Comparison of ENCODE assay signal across 1 cellular context in the genomic region with DNA sequence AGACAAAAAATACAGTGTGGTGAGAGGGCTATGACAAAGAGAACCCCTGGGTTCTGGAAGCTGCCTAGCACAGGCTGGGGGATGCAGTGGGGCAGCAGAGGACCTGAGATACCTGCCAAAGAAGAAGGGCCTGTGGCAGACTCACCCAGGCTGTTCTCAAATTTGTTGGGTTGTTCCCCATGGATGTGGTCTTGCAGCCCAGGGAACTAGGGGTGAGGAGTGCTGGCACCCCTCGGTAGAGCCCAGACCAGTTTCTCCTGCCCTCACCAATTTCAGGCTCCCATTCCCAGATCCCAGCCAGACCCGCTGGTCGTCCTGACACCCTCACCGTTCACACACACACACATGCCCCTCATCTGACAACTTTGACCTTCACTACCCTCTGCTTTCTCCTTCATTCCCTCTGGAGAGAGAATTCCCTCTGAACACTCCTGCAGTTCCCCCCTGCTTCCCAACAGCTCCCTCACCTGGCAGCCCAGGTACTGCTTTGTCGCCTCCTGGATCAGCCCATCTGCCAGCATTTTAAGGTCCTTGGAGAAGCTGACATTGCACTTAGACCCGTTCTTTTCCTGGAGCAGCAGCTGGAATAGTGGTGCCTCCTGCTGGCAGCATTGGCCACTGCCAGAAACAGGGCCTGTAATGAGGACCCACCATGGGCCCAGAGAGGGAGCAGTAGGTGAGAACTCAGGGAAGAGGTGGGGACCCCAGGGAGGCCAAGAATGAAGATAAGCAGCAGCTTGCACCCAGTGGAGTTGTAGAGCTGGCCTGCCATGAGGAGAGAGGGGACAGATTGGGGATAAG.
TF ChIP-seq lines count a peak whose summit lies in the region.

No MANE protein-coding gene starts in this region.

TF ChIP-seq in IMR-90, 13 proteins besides CTCF, POLR2A, EP300 and RAD21:
- peak; percentile 83 for TF ChIP-seq SMC3 (IDR thresholded peaks at IDR 0.05; ENCODE audit: low read depth, low read length)
- peak; percentile 66 for TF ChIP-seq MAFK (IDR thresholded peaks at IDR 0.05; ENCODE audit: low read depth, low read length)
- TF ChIP-seq MAZ (IDR thresholded peaks at IDR 0.05; ENCODE audit: borderline replicate concordance, low read depth, low read length) = no peak
